ENCODE assay signal across 3 cellular contexts in the genomic region with DNA sequence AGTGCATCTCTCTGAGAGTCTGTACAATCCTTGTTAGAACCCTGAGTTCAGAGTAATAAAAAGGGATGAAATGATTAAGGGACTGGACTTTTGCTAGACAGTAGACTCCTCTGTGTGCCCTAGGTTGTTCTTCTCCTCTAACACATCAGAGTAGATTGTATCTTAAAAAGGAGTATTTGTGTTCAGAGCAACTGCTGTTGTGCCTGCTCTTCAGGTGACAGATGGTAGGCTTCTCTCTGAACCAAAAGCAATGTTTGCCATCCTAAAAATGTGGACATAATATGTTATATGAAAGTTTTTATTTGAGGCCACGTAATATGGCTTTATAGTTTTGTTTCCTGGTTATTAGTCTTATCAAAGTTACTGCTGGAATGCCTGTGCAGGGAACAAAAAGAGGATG.
"Had no signal": no experiment of that assay in that cellular context is flagged by ENCODE, and none has a peak within 500 bp of the region (broad histone marks: within the 10 kb centered on the region; RNA-seq: fewer than 3 reads in every experiment).

No MANE protein-coding gene starts in this region.

- DNase-seq: GDM1, GF-D8 had no signal

- ATAC-seq: GM12878 had no signal

- H3K4me3 ChIP-seq: GM12878 had no signal
